In genomic region chr14:93228550-93228949, GRCh38 we compare ENCODE assay signal across 21 cellular contexts. TPM values are rescaled to one million over a fixed set of nuclear protein-coding genes. Genes with fewer than 3 reads are reported as not detected.
DNase-seq lines count a peak whose midpoint lies in the region; FAIRE-seq and TF ChIP-seq lines count a peak whose summit lies in the region.
"Had no signal": no experiment of that assay in that cellular context is flagged by ENCODE, and none has a peak within 500 bp of the region (broad histone marks: within the 10 kb centered on the region; RNA-seq: fewer than 3 reads in every experiment).

No MANE protein-coding gene starts in this region.

- H4K8ac ChIP-seq in H1 (ENCODE audit: extremely low read depth, insufficient read depth, low read length), result no peak overlapping the region

- no peaks in the 10 kb centered on the region for H4K20me1 ChIP-seq in H1 (replicated peaks in 1 of 2; ENCODE audit: control insufficient read depth in 1 of 2, insufficient read depth in 2 of 2, low read length in 2 of 2)
- H4K20me1 ChIP-seq: BLaER1 had no signal

- H2BK5ac ChIP-seq in H1 (ENCODE audit: low read depth, low read length), result no peak overlapping the region

- no peaks in the 10 kb centered on the region for H3K4me1 Mint-ChIP-seq in MCF 10A (ENCODE audit: insufficient read depth, unreplicated experiment)

- no peak overlapping the region for H2BK120ac ChIP-seq in H1 (replicated peaks; ENCODE audit: low read depth, low read length)

- H3K27me3 ChIP-seq in breast epithelium (no peaks in the 10 kb centered on the region), H1 (replicated peaks in 1 of 4; ENCODE audit: control insufficient read depth in 3 of 4, extremely low read depth in 1 of 4, insufficient read depth in 3 of 4, low read length in 3 of 4) (no peaks in the 10 kb centered on the region; a peak in 1 of 7 replicates)
- H3K27me3 ChIP-seq: BLaER1 had no signal

- H4K5ac ChIP-seq in H1 (ENCODE audit: insufficient read length, low read depth, low read length), result no peak overlapping the region

- no peak overlapping the region for H3K18ac ChIP-seq in H1 (ENCODE audit: extremely low read depth, low read length)

- BruUV-seq in MCF 10A (replicated peaks; lab: Mats Ljungman, UMichigan), result TSS peak; percentile 45

- H3K4me1 ChIP-seq in breast epithelium, result no peaks in the 10 kb centered on the region
- H3K4me1 ChIP-seq in H1 (replicated peaks in 1 of 4; ENCODE audit: control insufficient read depth in 3 of 4, insufficient read depth in 4 of 4, low read length in 3 of 4), result no peaks in the 10 kb centered on the region; a peak in 3 of 7 replicates
- H3K4me1 ChIP-seq: BLaER1 had no signal

- no peak overlapping the region for H3K23ac ChIP-seq in H1 (ENCODE audit: insufficient read length)

- FAIRE-seq in H1 (lab: Jason Lieb, UNC), result peak; percentile 24
- FAIRE-seq: GM12891, GM19239, HTR-8/SVneo had no signal

- TF ChIP-seq EP300 in H1 (IDR thresholded peaks at IDR 0.05; ENCODE audit: borderline replicate concordance in 1 of 2, low read depth in 2 of 2, low read length in 2 of 2), result no peak

- H3K4me2 ChIP-seq in H1 (ENCODE audit: insufficient read depth in 1 of 2, low read depth in 2 of 2, low read length in 2 of 2), result no peak overlapping the region
- H3K4me2 ChIP-seq: BLaER1, KMS-11 had no signal

- H3K4ac ChIP-seq in H1 (replicated peaks; ENCODE audit: insufficient read length, low read depth, low read length), result no peak overlapping the region

- no peak overlapping the region for H2BK12ac ChIP-seq in H1 (ENCODE audit: low read depth, low read length)

- H3K56ac ChIP-seq in H1 (replicated peaks; ENCODE audit: insufficient read length, low read depth, low read length), result no peak overlapping the region

- H3K27ac Mint-ChIP-seq in MCF 10A (ENCODE audit: low read depth, unreplicated experiment), result no peak overlapping the region
- H3K27ac Mint-ChIP-seq: CD14-positive monocyte; CD4-positive, alpha-beta memory T cell; HFFc6 had no signal

- no peaks in the 10 kb centered on the region for H3K23me2 ChIP-seq in H1 (ENCODE audit: low read depth, low read length)

- TF ChIP-seq POLR2A in breast epithelium (IDR thresholded peaks at IDR 0.05) (no peak), H1 (IDR thresholded peaks at IDR 0.05; ENCODE audit: control extremely low read depth in 1 of 2, low read depth in 2 of 2, low read length in 2 of 2) (no peak)

- no peak for TF ChIP-seq CTCF in MCF 10A (IDR thresholded peaks at IDR 0.05; ENCODE audit: unreplicated experiment)
- no peak for TF ChIP-seq CTCF in breast epithelium (IDR thresholded peaks at IDR 0.05)
- TF ChIP-seq CTCF in H1 (IDR thresholded peaks at IDR 0.05; ENCODE audit: control extremely low read depth in 1 of 3, insufficient read depth in 1 of 3, low read depth in 1 of 3, low read length in 3 of 3), result no peak

- DNase-seq in MCF 10A (ENCODE audit: unreplicated experiment) (no peak), breast epithelium (ENCODE audit: low spot score in 2 of 2) (no peak), SK-N-MC (ENCODE audit: low read depth, low spot score) (no peak), H1 (ENCODE audit: low read depth in 1 of 2, low spot score in 2 of 2) (no peak), NCI-H82 treated with DMSO at 0.1 percent for 48 hours (lab: John Stamatoyannopoulos, UW; ENCODE audit: unreplicated experiment) (no peak), NCI-H1092 (lab: John Stamatoyannopoulos, UW) (no peak)
- DNase-seq: CD4-positive, alpha-beta memory T cell; DMS 273 treated with DMSO at 0.1 percent for 48 hours; DMS53; DND-41; EL; GM23248; H7; HFFc6 had no signal

- H3K27me3 Mint-ChIP-seq in MCF 10A (ENCODE audit: insufficient read depth, unreplicated experiment), result no peaks in the 10 kb centered on the region

- peaks cover 33% of the 10 kb centered on the region for H3K36me3 Mint-ChIP-seq in MCF 10A (ENCODE audit: insufficient read depth, unreplicated experiment)

- H3K27ac ChIP-seq in breast epithelium (no peak overlapping the region), SK-N-MC (peak overlapping the region; percentile 35; the same call in 1 of the 2 replicates), H1 (ENCODE audit: low read depth, low read length) (no peak overlapping the region)
- H3K27ac ChIP-seq: 22Rv1, BLaER1, GM23248, KMS-11 had no signal

- no peak overlapping the region for H3K4me3 Mint-ChIP-seq in MCF 10A (ENCODE audit: unreplicated experiment)
- H3K4me3 Mint-ChIP-seq: CD14-positive monocyte; CD4-positive, alpha-beta memory T cell; HFFc6 had no signal

- no peaks in the 10 kb centered on the region for H3K79me1 ChIP-seq in H1 (ENCODE audit: low read depth, low read length)

- no peak overlapping the region for H2AK5ac ChIP-seq in H1 (ENCODE audit: low read depth, low read length)

- no peak overlapping the region for H3K9ac ChIP-seq in SK-N-MC (ENCODE audit: insufficient read length)
- no peak overlapping the region for H3K9ac ChIP-seq in H1 (replicated peaks in 1 of 4; ENCODE audit: extremely low read depth in 1 of 4, low read depth in 3 of 4, low read length in 3 of 4)
- H3K9ac ChIP-seq: BLaER1, GM23248, KMS-11 had no signal

- no peak overlapping the region for H2AFZ ChIP-seq in H1 (ENCODE audit: low read length)
- H2AFZ ChIP-seq: GM23248 had no signal

- H2BK20ac ChIP-seq in H1 (ENCODE audit: low read length), result no peak overlapping the region

- H3K4me3 ChIP-seq in breast epithelium, result no peak overlapping the region
- no peak overlapping the region for H3K4me3 ChIP-seq in SK-N-MC
- no peak overlapping the region for H3K4me3 ChIP-seq in H1 (ENCODE audit: extremely low read depth in 1 of 4, insufficient read depth in 2 of 4, low read depth in 3 of 4, low read length in 4 of 4)
- H3K4me3 ChIP-seq: BLaER1, GM23248 had no signal

- no peak overlapping the region for H4K91ac ChIP-seq in H1 (replicated peaks; ENCODE audit: insufficient read length, low read length)

- CTCF ChIA-PET in MCF 10A (lab: Yijun Ruan, JAX) (interaction anchor here (1.1 kb wide), 1 partner anchor 116 kb away, joined by 3 read pairs; no protein-coding TSS in a partner anchor), H1 (lab: Charles Lee; ENCODE audit: partially characterized antibody) (no interaction called here)

- no peak for TF ChIP-seq RAD21 in H1 (IDR thresholded peaks at IDR 0.05 in 1 of 2, conservative IDR thresholded peaks at IDR 0.05 in 1 of 2; ENCODE audit: low read depth in 2 of 2, low read length in 2 of 2)

- POLR2A ChIA-PET in MCF 10A (lab: Yijun Ruan, JAX), result no interaction called here
- POLR2A ChIA-PET in H1 (lab: Charles Lee; ENCODE audit: partially characterized antibody), result interaction anchor here (2.2 kb wide), 1 partner anchor 9 kb away, joined by 9 read pairs; no protein-coding TSS in a partner anchor

- 93% methylated on average over 8 of the region's 8 CpGs; no CpG with 5 or more reads in 1 of the 2 experiments for WGBS in H1 (ENCODE audit: extremely low coverage in 1 of 2, insufficient coverage in 1 of 2, insufficient read length in 1 of 2, insufficient replicate concordance in 2 of 2, low coverage in 1 of 2, low lambda C conversion rate in 2 of 2, missing lambda C conversion rate in 1 of 2), 2 experiments

- no peak overlapping the region for H2BK15ac ChIP-seq in H1 (ENCODE audit: low read length)

- H3K36me3 ChIP-seq in breast epithelium, result no peaks in the 10 kb centered on the region
- H3K36me3 ChIP-seq in SK-N-MC (ENCODE audit: insufficient read depth, low read length), result peaks cover 52% of the 10 kb centered on the region
- H3K36me3 ChIP-seq in H1 (ENCODE audit: control insufficient read depth in 2 of 4, insufficient read depth in 4 of 4, low read length in 3 of 4), result peaks cover 6 to 20% (median 12%) of the 10 kb centered on the region in 4 experiments; a peak in 5 of 8 replicates

- no peaks in the 10 kb centered on the region for H3K79me2 ChIP-seq in H1 (ENCODE audit: control insufficient read depth in 1 of 2, insufficient read depth in 2 of 2, low read length in 2 of 2)

- H3K9me3 ChIP-seq in breast epithelium, result no peaks in the 10 kb centered on the region
- H3K9me3 ChIP-seq in SK-N-MC (ENCODE audit: low read depth, low read length), result no peaks in the 10 kb centered on the region
- H3K9me3 ChIP-seq in H1 (ENCODE audit: insufficient read depth in 2 of 2, low read depth in 1 of 2, low read length in 1 of 2), result no peaks in the 10 kb centered on the region
- H3K9me3 ChIP-seq: BLaER1 had no signal

- H3K9me3 Mint-ChIP-seq in MCF 10A (ENCODE audit: unreplicated experiment), result no peaks in the 10 kb centered on the region
- H3K9me3 Mint-ChIP-seq: CD4-positive, alpha-beta memory T cell; HFFc6 had no signal

- no peak overlapping the region for H3K14ac ChIP-seq in H1 (ENCODE audit: insufficient read length)

- intact Hi-C loops in MCF 10A (cut with micrococcal nuclease), result no loop called here
- intact Hi-C loops in breast epithelium (cut with DNase I; ENCODE audit: low total_unique reads), result no loop called here

RNA-seq across cellular contexts. Expression of gene UBR7, which starts 21.5 kb away (rescaled TPM):
- total RNA-seq in MCF 10A (2022) (12.7 and 13.0 TPM in 2 replicates), breast epithelium (10 to 100 TPM; 21.0 to 34.7 (median 31.0) TPM)
- 28.4 and 29.4 TPM in 2 replicates for total RNA-seq in H1 (2021; fragmentation: NEBNext Ultra II Directional; extraction: Animal tissue kit (Norgen Biotek cat#: 25700))
- 16.4 and 20.1 TPM in 2 replicates for polyA plus RNA-seq in H1 (2011; rRNA removed)
- 25.2 TPM for polyA plus RNA-seq in H1 (2011; cell fraction: cytosol; rRNA removed)
- 32.5 TPM for polyA plus RNA-seq in H1 (2011; cell fraction: nucleus; rRNA removed)
- 18.9 to 26.8 TPM (median 23.9 TPM) in 4 replicates for polyA plus RNA-seq in H1 (2012, experiment 1 of 2)
- 4.7 TPM for polyA plus RNA-seq in H1 (2012, experiment 2 of 2)
- polyA plus RNA-seq in H1 (2013, experiment 1 of 2), result 16.4 TPM
- polyA plus RNA-seq in H1 (2013, experiment 2 of 2), result 16.8 TPM
- 18.8 and 22.1 TPM in 2 replicates for polyA minus RNA-seq in H1 (2011; rRNA and poly(A)+ RNA removed)
- 21.9 TPM for polyA minus RNA-seq in H1 (2011; cell fraction: cytosol; rRNA and poly(A)+ RNA removed)
- polyA minus RNA-seq in H1 (2011; cell fraction: nucleus; rRNA and poly(A)+ RNA removed), result 13.2 TPM

RNA-seq across cellular contexts. Expression of gene GON7, which starts 21.7 kb away (rescaled TPM):
- total RNA-seq in MCF 10A (2022) (9.9 and 12.3 TPM in 2 replicates), breast epithelium (10 to 100 TPM in 2 of 3 donors, 1 to 10 TPM in 1; 8.5 to 12.1 (median 11.1) TPM)
- 8.8 and 9.9 TPM in 2 replicates for total RNA-seq in H1 (2021; fragmentation: NEBNext Ultra II Directional; extraction: Animal tissue kit (Norgen Biotek cat#: 25700))
- polyA plus RNA-seq in H1 (2011; rRNA removed), result 2.9 and 3.8 TPM in 2 replicates
- polyA plus RNA-seq in H1 (2011; cell fraction: cytosol; rRNA removed), result 6.8 TPM
- polyA plus RNA-seq in H1 (2011; cell fraction: nucleus; rRNA removed), result 2.2 TPM
- 7.7 to 9.6 TPM (median 8.7 TPM) in 4 replicates for polyA plus RNA-seq in H1 (2012, experiment 1 of 2)
- 1.5 TPM for polyA plus RNA-seq in H1 (2012, experiment 2 of 2)
- polyA plus RNA-seq in H1 (2013, experiment 1 of 2), result 10.4 TPM
- 10.2 TPM for polyA plus RNA-seq in H1 (2013, experiment 2 of 2)
- polyA minus RNA-seq in H1 (2011; rRNA and poly(A)+ RNA removed), result 1.6 and 1.7 TPM in 2 replicates
- 3.0 TPM for polyA minus RNA-seq in H1 (2011; cell fraction: cytosol; rRNA and poly(A)+ RNA removed)
- 2.3 TPM for polyA minus RNA-seq in H1 (2011; cell fraction: nucleus; rRNA and poly(A)+ RNA removed)

RNA-seq across cellular contexts. Expression of gene LYSET, which starts 43.4 kb away (rescaled TPM):
- total RNA-seq in MCF 10A (2022) (14.3 and 15.4 TPM in 2 replicates), breast epithelium (10 to 100 TPM; 10.8 to 14.9 (median 11.4) TPM)
- total RNA-seq in H1 (2021; fragmentation: NEBNext Ultra II Directional; extraction: Animal tissue kit (Norgen Biotek cat#: 25700)), result 26.9 and 27.5 TPM in 2 replicates
- 13.2 and 26.2 TPM in 2 replicates for polyA plus RNA-seq in H1 (2011; rRNA removed)
- 19.5 TPM for polyA plus RNA-seq in H1 (2011; cell fraction: cytosol; rRNA removed)
- 9.9 TPM for polyA plus RNA-seq in H1 (2011; cell fraction: nucleus; rRNA removed)
- 21.0 to 33.5 TPM (median 22.5 TPM) in 4 replicates for polyA plus RNA-seq in H1 (2012, experiment 1 of 2)
- 11.7 TPM for polyA plus RNA-seq in H1 (2012, experiment 2 of 2)
- 23.3 TPM for polyA plus RNA-seq in H1 (2013, experiment 1 of 2)
- polyA plus RNA-seq in H1 (2013, experiment 2 of 2), result 25.3 TPM
- 12.1 and 20.6 TPM in 2 replicates for polyA minus RNA-seq in H1 (2011; rRNA and poly(A)+ RNA removed)
- polyA minus RNA-seq in H1 (2011; cell fraction: cytosol; rRNA and poly(A)+ RNA removed), result 3.7 TPM
- polyA minus RNA-seq in H1 (2011; cell fraction: nucleus; rRNA and poly(A)+ RNA removed), result 12.9 TPM

RNA-seq across cellular contexts. Expression of gene MOAP1, which starts 43.9 kb away (rescaled TPM):
- total RNA-seq in MCF 10A (2022) (17.5 and 22.1 TPM in 2 replicates), breast epithelium (10 to 100 TPM; 29.0 to 35.9 (median 31.1) TPM)
- total RNA-seq in H1 (2021; fragmentation: NEBNext Ultra II Directional; extraction: Animal tissue kit (Norgen Biotek cat#: 25700)), result 17.3 and 18.3 TPM in 2 replicates
- 15.8 and 20.1 TPM in 2 replicates for polyA plus RNA-seq in H1 (2011; rRNA removed)
- polyA plus RNA-seq in H1 (2011; cell fraction: cytosol; rRNA removed), result 21.4 TPM
- polyA plus RNA-seq in H1 (2011; cell fraction: nucleus; rRNA removed), result 7.4 TPM
- polyA plus RNA-seq in H1 (2012, experiment 1 of 2), result 13.1 to 18.8 TPM (median 16.2 TPM) in 4 replicates
- 6.2 TPM for polyA plus RNA-seq in H1 (2012, experiment 2 of 2)
- 10.6 TPM for polyA plus RNA-seq in H1 (2013, experiment 1 of 2)
- 11.0 TPM for polyA plus RNA-seq in H1 (2013, experiment 2 of 2)
- polyA minus RNA-seq in H1 (2011; rRNA and poly(A)+ RNA removed), result 8.5 and 8.7 TPM in 2 replicates
- polyA minus RNA-seq in H1 (2011; cell fraction: cytosol; rRNA and poly(A)+ RNA removed), result 10.1 TPM
- polyA minus RNA-seq in H1 (2011; cell fraction: nucleus; rRNA and poly(A)+ RNA removed), result 9.3 TPM
